ENCODE assay signal across 18 cellular contexts in the genomic region with DNA sequence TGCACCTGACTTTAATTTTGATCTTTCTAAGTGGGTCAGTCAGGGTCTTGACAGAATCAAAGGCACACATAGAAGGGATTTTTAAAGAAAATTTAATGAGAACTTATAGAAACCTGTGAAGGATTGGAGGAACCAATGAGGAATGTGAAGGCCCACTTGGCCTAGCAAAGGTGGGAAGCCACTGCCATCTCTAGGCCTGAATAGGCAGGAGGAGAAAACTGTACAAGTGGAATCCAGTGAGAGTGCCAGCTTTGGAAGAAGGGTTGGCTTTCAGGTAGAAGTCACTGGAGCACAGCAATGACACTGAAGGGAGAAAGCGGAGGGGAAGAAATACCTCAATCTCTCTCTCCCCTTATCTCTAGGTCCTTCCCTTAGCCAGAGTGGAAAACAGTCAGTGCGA.
DNase-seq lines count a peak whose midpoint lies in the region; ATAC-seq and TF ChIP-seq lines count a peak whose summit lies in the region.
"Had no signal": no experiment of that assay in that cellular context is flagged by ENCODE, and none has a peak within 500 bp of the region (broad histone marks: within the 10 kb centered on the region; RNA-seq: fewer than 3 reads in every experiment).

No MANE protein-coding gene starts in this region.

- CTCF ChIA-PET in IMR-90 (lab: Yijun Ruan, JAX): no interaction called here

- H3K56ac ChIP-seq in IMR-90 (ENCODE audit: extremely low read depth, insufficient read depth, low read length): no peak overlapping the region

- no peaks in the 10 kb centered on the region for H3K79me2 ChIP-seq in neural cell (replicated peaks; ENCODE audit: insufficient read depth, low read length)

- no peak overlapping the region for H2BK120ac ChIP-seq in IMR-90 (ENCODE audit: low read depth, low read length)

- no peak overlapping the region for H3K18ac ChIP-seq in IMR-90 (ENCODE audit: low read depth, low read length)

- no peak overlapping the region for H3K14ac ChIP-seq in IMR-90 (replicated peaks; ENCODE audit: low read depth, low read length)

- POLR2A ChIA-PET in IMR-90 (lab: Charles Lee; ENCODE audit: unreplicated experiment): no interaction called here

- H3K9me1 ChIP-seq in IMR-90 (ENCODE audit: insufficient read depth, low read length): no peaks in the 10 kb centered on the region

- no peak overlapping the region for H4K5ac ChIP-seq in IMR-90 (ENCODE audit: low read depth, low read length)

- no peak overlapping the region for H2AK5ac ChIP-seq in IMR-90 (ENCODE audit: low read depth, low read length)

- ATAC-seq in IMR-90 (ENCODE audit: low read depth) (no peak), GM18861 (IDR thresholded peaks at IDR 0.05; ENCODE audit: unreplicated experiment) (no peak)
- ATAC-seq: esophagus mucosa, left lung had no signal

- TF ChIP-seq CTCF in IMR-90 (conservative IDR thresholded peaks at IDR 0.05; ENCODE audit: low read depth, low read length) (no peak), brain microvascular endothelial cell (IDR thresholded peaks at IDR 0.05; ENCODE audit: low read depth, low read length, missing control alignments) (peak; percentile 9), neural cell (IDR thresholded peaks at IDR 0.05; ENCODE audit: poor library complexity, severe bottlenecking) (no peak)

- H3K23ac ChIP-seq in IMR-90 (ENCODE audit: low read depth, low read length): no peak overlapping the region

- H3K4me3 ChIP-seq in IMR-90 (ENCODE audit: insufficient read depth, low read depth, low read length) (no peak overlapping the region), brain microvascular endothelial cell (ENCODE audit: low read depth, low read length) (no peak overlapping the region), neural cell (ENCODE audit: low read length) (no peak overlapping the region)
- H3K4me3 ChIP-seq: left lung, skin epidermis, stomach had no signal

- H2AFZ ChIP-seq in IMR-90 (replicated peaks; ENCODE audit: low read length, poor library complexity) (peak overlapping the region; percentile 56), neural cell (ENCODE audit: low read depth, low read length) (no peak overlapping the region)

- BruUV-seq in IMR-90 (replicated peaks; lab: Mats Ljungman, UMichigan): no TSS peak

- H4K20me1 ChIP-seq in IMR-90 (ENCODE audit: insufficient read depth, low read length): no peaks in the 10 kb centered on the region
- H4K20me1 ChIP-seq in neural cell (ENCODE audit: insufficient read depth): no peaks in the 10 kb centered on the region

- no peaks in the 10 kb centered on the region for H3K27me3 ChIP-seq in IMR-90 (ENCODE audit: control insufficient read depth, insufficient read depth, low read length)
- H3K27me3 ChIP-seq in brain microvascular endothelial cell (replicated peaks): no peaks in the 10 kb centered on the region
- H3K27me3 ChIP-seq in neural cell (ENCODE audit: insufficient read depth, low read depth, low read length): peaks cover 5% of the 10 kb centered on the region
- H3K27me3 ChIP-seq: left lung, stomach had no signal

- WGBS in IMR-90 (ENCODE audit: extremely low coverage in 2 of 2, insufficient read length in 1 of 2), 2 experiments: no CpG with 5 or more reads among the region's 2 CpGs

- 0 out of 4 replicates have a peak overlapping the region, but pooled peaks of 1 of the 2 experiments have one; percentile 23 for H4K8ac ChIP-seq in IMR-90 (ENCODE audit: low read depth in 2 of 2, low read length in 2 of 2)

- TF ChIP-seq RAD21 in IMR-90 (IDR thresholded peaks at IDR 0.05; ENCODE audit: low read length): no peak
- TF ChIP-seq RAD21 in neural cell (conservative IDR thresholded peaks at IDR 0.05): peak; percentile 36

- no peak overlapping the region for H2AK9ac ChIP-seq in IMR-90 (replicated peaks; ENCODE audit: low read depth, low read length, poor library complexity)

- no peak overlapping the region for H3K27ac ChIP-seq in IMR-90 (ENCODE audit: insufficient read depth, low read length)
- H3K27ac ChIP-seq in brain microvascular endothelial cell: no peak overlapping the region
- H3K27ac ChIP-seq in neural cell (ENCODE audit: low read length): no peak overlapping the region
- H3K27ac ChIP-seq: left lung, skin epidermis, stomach had no signal

- intact Hi-C loops in IMR-90 (cut with micrococcal nuclease): no loop called here

- no peak for TF ChIP-seq POLR2A in IMR-90 (IDR thresholded peaks at IDR 0.05; ENCODE audit: low read depth, low read length)

- dilution Hi-C loops in IMR-90 (cut with HindIII; ENCODE audit: low sequenced_read_pairs, unreplicated experiment): no loop called here

- no peaks in the 10 kb centered on the region for H3K9me3 ChIP-seq in IMR-90 (ENCODE audit: control insufficient read depth, insufficient read depth, low read length)
- H3K9me3 ChIP-seq in neural cell (ENCODE audit: low read length): no peaks in the 10 kb centered on the region
- H3K9me3 ChIP-seq: left lung, stomach had no signal

- H4K91ac ChIP-seq in IMR-90 (ENCODE audit: insufficient read depth, low read depth, low read length): no peak overlapping the region

- no peak overlapping the region for H3K4ac ChIP-seq in IMR-90 (ENCODE audit: low read depth, low read length)

- no peak for TF ChIP-seq EP300 in neural cell (conservative IDR thresholded peaks at IDR 0.05; ENCODE audit: poor library complexity, severe bottlenecking)

- H3K9ac ChIP-seq in IMR-90 (ENCODE audit: low read depth, low read length): no peak overlapping the region
- no peak overlapping the region for H3K9ac ChIP-seq in neural cell (ENCODE audit: low read length)

- peaks cover 1% of the 10 kb centered on the region; the same call in 1 of the 2 replicates for H3K4me1 ChIP-seq in IMR-90 (ENCODE audit: control insufficient read depth, insufficient read depth, low read length)
- H3K4me1 ChIP-seq: left lung, stomach had no signal

- H3F3A ChIP-seq in neural cell (ENCODE audit: insufficient read depth, low read length, poor library complexity, severe bottlenecking): no peaks in the 10 kb centered on the region

- no peak overlapping the region; the same call in 1 of the 2 replicates for H2BK20ac ChIP-seq in IMR-90 (ENCODE audit: low read depth, low read length)

- no peaks in the 10 kb centered on the region for H3K79me1 ChIP-seq in IMR-90 (ENCODE audit: low read depth in 1 of 2, low read length in 2 of 2)

- no peaks in the 10 kb centered on the region for H3K9me2 ChIP-seq in neural cell (ENCODE audit: insufficient read depth, low read length)

- no peak overlapping the region for H2BK15ac ChIP-seq in IMR-90 (ENCODE audit: low read depth, low read length)

- H3K4me2 ChIP-seq in IMR-90 (ENCODE audit: low read depth, low read length) (no peak overlapping the region), neural cell (ENCODE audit: low read length) (no peak overlapping the region)

- in situ Hi-C loops in IMR-90 (cut with MboI; ENCODE audit: low sequenced_read_pairs) (no loop called here), brain microvascular endothelial cell (cut with HindIII; ENCODE audit: low pct_ligation_motif_present, low sequenced_read_pairs) (no loop called here)

- H3K36me3 ChIP-seq in IMR-90 (ENCODE audit: control insufficient read depth, insufficient read depth, low read length) (no peaks in the 10 kb centered on the region), brain microvascular endothelial cell (replicated peaks) (no peaks in the 10 kb centered on the region), neural cell (ENCODE audit: insufficient read depth, low read length) (no peaks in the 10 kb centered on the region)
- H3K36me3 ChIP-seq: left lung, stomach had no signal

- no peak overlapping the region for H2BK5ac ChIP-seq in IMR-90 (ENCODE audit: low read depth, low read length, poor library complexity, severe bottlenecking)

- peak; percentile 33 for DNase-seq in NCI-H2107 treated with DMSO at 0.1 percent for 48 hours (lab: John Stamatoyannopoulos, UW; ENCODE audit: unreplicated experiment)
- DNase-seq in NCI-H2107 (lab: John Stamatoyannopoulos, UW): no peak
- no peak for DNase-seq in IMR-90
- DNase-seq in brain microvascular endothelial cell: no peak
- no peak for DNase-seq in SIG-M5 treated with dmso at 0.1 percent for 504 hours (lab: John Stamatoyannopoulos, UW; ENCODE audit: unreplicated experiment)
- no peak for DNase-seq in occipital lobe (lab: John Stamatoyannopoulos, UW)
- DNase-seq: activated CD4-positive, alpha-beta T cell treated with anti-CD3 and anti-CD28 coated beads for 48 hours; activated T-cell treated with anti-CD3 and anti-CD28 coated beads, Interleukin-2, amount 50 U/mL, for 48 hours; CD4-positive, alpha-beta memory T cell; H7; left lung; NCI-H1930; stomach; T-helper 1 cell had no signal

TF ChIP-seq in IMR-90, 13 proteins besides CTCF, POLR2A, EP300 and RAD21 (continues in another document):
- TF ChIP-seq FOS (IDR thresholded peaks at IDR 0.05; ENCODE audit: low read depth, low read length): no peak
- no peak for TF ChIP-seq RCOR1 (IDR thresholded peaks at IDR 0.05; ENCODE audit: insufficient replicate concordance, low read length)
- no peak for TF ChIP-seq SMC3 (IDR thresholded peaks at IDR 0.05; ENCODE audit: low read depth, low read length)
- no peak for TF ChIP-seq NFE2L2 (IDR thresholded peaks at IDR 0.05; ENCODE audit: low read depth, low read length)
- TF ChIP-seq RFX5 (IDR thresholded peaks at IDR 0.05; ENCODE audit: low read depth, low read length): no peak
- TF ChIP-seq MAFK (IDR thresholded peaks at IDR 0.05; ENCODE audit: low read depth, low read length): no peak

TF ChIP-seq in neural cell, 6 proteins besides CTCF, POLR2A, EP300 and RAD21 (continues in another document):
- TF ChIP-seq, protein P1, sequence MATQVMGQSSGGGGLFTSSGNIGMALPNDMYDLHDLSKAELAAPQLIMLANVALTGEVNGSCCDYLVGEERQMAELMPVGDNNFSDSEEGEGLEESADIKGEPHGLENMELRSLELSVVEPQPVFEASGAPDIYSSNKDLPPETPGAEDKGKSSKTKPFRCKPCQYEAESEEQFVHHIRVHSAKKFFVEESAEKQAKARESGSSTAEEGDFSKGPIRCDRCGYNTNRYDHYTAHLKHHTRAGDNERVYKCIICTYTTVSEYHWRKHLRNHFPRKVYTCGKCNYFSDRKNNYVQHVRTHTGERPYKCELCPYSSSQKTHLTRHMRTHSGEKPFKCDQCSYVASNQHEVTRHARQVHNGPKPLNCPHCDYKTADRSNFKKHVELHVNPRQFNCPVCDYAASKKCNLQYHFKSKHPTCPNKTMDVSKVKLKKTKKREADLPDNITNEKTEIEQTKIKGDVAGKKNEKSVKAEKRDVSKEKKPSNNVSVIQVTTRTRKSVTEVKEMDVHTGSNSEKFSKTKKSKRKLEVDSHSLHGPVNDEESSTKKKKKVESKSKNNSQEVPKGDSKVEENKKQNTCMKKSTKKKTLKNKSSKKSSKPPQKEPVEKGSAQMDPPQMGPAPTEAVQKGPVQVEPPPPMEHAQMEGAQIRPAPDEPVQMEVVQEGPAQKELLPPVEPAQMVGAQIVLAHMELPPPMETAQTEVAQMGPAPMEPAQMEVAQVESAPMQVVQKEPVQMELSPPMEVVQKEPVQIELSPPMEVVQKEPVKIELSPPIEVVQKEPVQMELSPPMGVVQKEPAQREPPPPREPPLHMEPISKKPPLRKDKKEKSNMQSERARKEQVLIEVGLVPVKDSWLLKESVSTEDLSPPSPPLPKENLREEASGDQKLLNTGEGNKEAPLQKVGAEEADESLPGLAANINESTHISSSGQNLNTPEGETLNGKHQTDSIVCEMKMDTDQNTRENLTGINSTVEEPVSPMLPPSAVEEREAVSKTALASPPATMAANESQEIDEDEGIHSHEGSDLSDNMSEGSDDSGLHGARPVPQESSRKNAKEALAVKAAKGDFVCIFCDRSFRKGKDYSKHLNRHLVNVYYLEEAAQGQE (IDR thresholded peaks at IDR 0.05; ENCODE audit: borderline replicate concordance): no peak
